Comparison of ENCODE assay signal across 18 cellular contexts in genomic region chr14:104421401-104421821, GRCh38.
"Had no signal": no experiment of that assay in that cellular context is flagged by ENCODE, and none has a peak within 500 bp of the region (broad histone marks: within the 10 kb centered on the region; RNA-seq: fewer than 3 reads in every experiment).

No MANE protein-coding gene starts in this region.

- H3K27me3 Mint-ChIP-seq: activated CD8-positive, alpha-beta T cell treated with anti-CD3 and anti-CD28 coated beads for 36 hours had no signal

- H3K4me3 ChIP-seq: hepatocyte, smooth muscle cell had no signal

- DNase-seq: activated CD4-positive, alpha-beta T cell treated with anti-CD3 and anti-CD28 coated beads for 1 hour; activated CD8-positive, alpha-beta T cell treated with anti-CD3 and anti-CD28 coated beads for 36 hours; activated naive CD4-positive, alpha-beta T cell treated with Interleukin-2 at 50 U/mL for 16 hours; natural killer cell; nucleus accumbens; stimulated activated CD4-positive, alpha-beta T cell treated with anti-CD3 and anti-CD28 coated beads, Interleukin-4, amount 100 ng/mL, for 4 hours; stimulated activated CD8-positive, alpha-beta memory T cell treated with anti-CD3 and anti-CD28 coated beads, Interleukin-4, amount 100 ng/mL, for 48 hours; stimulated activated naive CD4-positive, alpha-beta T cell treated with Interleukin-2 at 50 U/mL for 16 hours; T-helper 9 cell; trophoblast cell had no signal

- H3K9me3 Mint-ChIP-seq: activated CD8-positive, alpha-beta T cell treated with anti-CD3 and anti-CD28 coated beads for 36 hours; activated T-helper 1 cell treated with anti-CD3 and anti-CD28 coated beads, Interleukin-12 subunit alpha, Interleukin-12 subunit beta, Interleukin-2, Interleukin-4 antibody, amounts not matched to agents 30 ng/mL and 10 ng/mL and 1 ng/mL, durations not matched to agents 14 hours and 24 hours and 36 hours; memory B cell; natural killer cell had no signal

- H3K27me3 ChIP-seq: hepatocyte had no signal

- ATAC-seq: activated CD8-positive, alpha-beta T cell treated with anti-CD3 and anti-CD28 coated beads for 36 hours; esophagus mucosa; left lobe of liver; natural killer cell; right cardiac atrium had no signal

- H3K27ac Mint-ChIP-seq: activated CD8-positive, alpha-beta T cell treated with anti-CD3 and anti-CD28 coated beads for 36 hours; activated T-helper 1 cell treated with anti-CD3 and anti-CD28 coated beads, Interleukin-12 subunit alpha, Interleukin-12 subunit beta, Interleukin-2, Interleukin-4 antibody, amounts not matched to agents 30 ng/mL and 10 ng/mL and 1 ng/mL, durations not matched to agents 14 hours and 24 hours and 36 hours; memory B cell; natural killer cell; progenitor cell of endocrine pancreas had no signal

- H3K4me3 Mint-ChIP-seq: activated CD8-positive, alpha-beta T cell treated with anti-CD3 and anti-CD28 coated beads for 36 hours; activated T-helper 1 cell treated with anti-CD3 and anti-CD28 coated beads, Interleukin-12 subunit alpha, Interleukin-12 subunit beta, Interleukin-2, Interleukin-4 antibody, amounts not matched to agents 30 ng/mL and 10 ng/mL and 1 ng/mL, durations not matched to agents 14 hours and 24 hours and 36 hours; memory B cell; natural killer cell had no signal

- H3K36me3 Mint-ChIP-seq: natural killer cell had no signal

- H3K27ac ChIP-seq: hepatocyte had no signal

- H3K4me1 Mint-ChIP-seq: natural killer cell had no signal
